ENCODE assay signal across 8 cellular contexts in the genomic region with DNA sequence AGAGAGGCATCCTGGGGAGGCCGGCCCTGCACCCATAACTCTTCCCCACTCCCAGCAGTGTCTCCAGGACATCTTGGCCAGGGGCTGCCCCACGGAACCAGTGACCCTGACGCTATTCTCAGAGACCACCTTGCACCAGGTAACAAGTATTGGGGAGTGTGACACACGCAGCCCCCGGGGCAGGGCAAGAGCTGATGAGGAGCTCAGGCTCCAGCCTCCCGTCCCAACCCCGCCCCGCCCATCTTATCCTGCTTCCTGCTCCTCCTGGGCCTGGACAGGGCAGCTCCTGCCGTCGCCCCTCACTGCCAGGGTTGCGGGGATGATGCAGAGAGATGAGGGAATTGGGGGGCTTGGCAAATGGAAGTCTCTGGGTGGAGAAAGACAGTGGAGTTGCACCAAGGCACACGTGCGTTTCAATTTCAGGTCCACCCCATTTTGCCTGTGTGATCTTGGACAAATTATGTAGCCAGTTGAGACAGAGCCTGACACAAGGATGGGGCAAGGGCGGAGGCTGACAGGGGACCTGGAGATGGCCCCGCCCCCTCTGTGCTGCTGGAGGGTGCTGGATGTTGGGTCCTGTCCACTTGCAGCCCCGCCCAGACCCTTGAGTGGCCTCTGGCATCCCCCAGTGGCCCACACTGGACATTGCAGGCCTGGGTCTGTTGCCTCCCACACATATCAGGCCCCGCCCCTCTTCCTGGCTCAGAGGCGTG. TPM values are rescaled to one million over a fixed set of nuclear protein-coding genes. Genes with fewer than 3 reads are reported as not detected.
DNase-seq lines count a peak whose midpoint lies in the region; ATAC-seq lines count a peak whose summit lies in the region.

No MANE protein-coding gene starts in this region.

- H3K36me3 Mint-ChIP-seq in activated CD4-positive, alpha-beta memory T cell treated with anti-CD3 and anti-CD28 coated beads for 36 hours, result no peaks in the 10 kb centered on the region

- no peak overlapping the region for H3K4me3 Mint-ChIP-seq in activated CD4-positive, alpha-beta memory T cell treated with anti-CD3 and anti-CD28 coated beads for 36 hours

- CTCF ChIA-PET in activated CD4-positive, alpha-beta memory T cell treated with anti-CD3 and anti-CD28 coated beads for 36 hours (lab: Charles Lee), result interaction anchor here (0.6 to 1.6 kb wide), 3 partner anchors 18 to 241 kb away, joined by 3 to 8 read pairs (median 4); no protein-coding TSS in a partner anchor

- intact Hi-C loops in activated CD4-positive, alpha-beta memory T cell treated with anti-CD3 and anti-CD28 coated beads for 36 hours (cut with micrococcal nuclease), result loop anchor here (1.0 kb wide), 1 partner anchor 23 kb away; no protein-coding TSS in a partner anchor

- H3K27me3 Mint-ChIP-seq in activated CD4-positive, alpha-beta memory T cell treated with anti-CD3 and anti-CD28 coated beads for 36 hours, result peaks cover 20% of the 10 kb centered on the region

- POLR2A ChIA-PET in activated CD4-positive, alpha-beta memory T cell treated with anti-CD3 and anti-CD28 coated beads for 36 hours (lab: Charles Lee), result no interaction called here

- no peak overlapping the region for H3K27ac Mint-ChIP-seq in activated CD4-positive, alpha-beta memory T cell treated with anti-CD3 and anti-CD28 coated beads for 36 hours

- H3K4me1 Mint-ChIP-seq in activated CD4-positive, alpha-beta memory T cell treated with anti-CD3 and anti-CD28 coated beads for 36 hours (ENCODE audit: low read depth), result no peaks in the 10 kb centered on the region

- no peaks in the 10 kb centered on the region for H3K9me3 Mint-ChIP-seq in activated CD4-positive, alpha-beta memory T cell treated with anti-CD3 and anti-CD28 coated beads for 36 hours

- DNase-seq in Daoy (ENCODE audit: low read depth) (peak; percentile 92), NCI-H526 treated with DMSO at 0.1 percent for 48 hours (lab: John Stamatoyannopoulos, UW) (peak; percentile 57), epidermal melanocyte (ENCODE audit: insufficient read length, low spot score) (peak; percentile 95), midbrain (lab: John Stamatoyannopoulos, UW) (peak; percentile 54)
- peak; percentile 76 for DNase-seq in activated CD4-positive, alpha-beta memory T cell treated with anti-CD3 and anti-CD28 coated beads for 36 hours
- peak; percentile 47 for DNase-seq in stimulated activated naive CD4-positive, alpha-beta T cell treated with Interleukin-2 at 50 U/mL for 16 hours (lab: John Stamatoyannopoulos, UW)

- ATAC-seq in HG02642 (IDR thresholded peaks at IDR 0.05; ENCODE audit: poor library complexity, unreplicated experiment) (peak; percentile 67), GM18519 (IDR thresholded peaks at IDR 0.05; ENCODE audit: low FRiP score, unreplicated experiment) (no peak)

RNA-seq across cellular contexts. Expression of a gene that starts 10.7 kb away (rescaled TPM):
- total RNA-seq in Daoy (2014; rRNA removed; shearing (Covaris generic)), result not detected in 2 replicates
- total RNA-seq in activated CD4-positive, alpha-beta memory T cell treated with anti-CD3 and anti-CD28 coated beads for 36 hours, result not detected

RNA-seq across cellular contexts. Expression of a gene that starts 11.0 kb away (rescaled TPM):
- 0.11 and 0.33 TPM in 2 replicates for total RNA-seq in Daoy (2014; rRNA removed; shearing (Covaris generic))
- not detected for total RNA-seq in activated CD4-positive, alpha-beta memory T cell treated with anti-CD3 and anti-CD28 coated beads for 36 hours

RNA-seq across cellular contexts. Expression of a gene that starts 14.7 kb away (rescaled TPM):
- 0.17 TPM in 1 of 2 replicates, not detected in the other for total RNA-seq in Daoy (2014; rRNA removed; shearing (Covaris generic))
- not detected for total RNA-seq in activated CD4-positive, alpha-beta memory T cell treated with anti-CD3 and anti-CD28 coated beads for 36 hours

RNA-seq across cellular contexts. Expression of a gene that starts 28.5 kb away (rescaled TPM):
- not detected in 2 replicates for total RNA-seq in Daoy (2014; rRNA removed; shearing (Covaris generic))
- not detected for total RNA-seq in activated CD4-positive, alpha-beta memory T cell treated with anti-CD3 and anti-CD28 coated beads for 36 hours

RNA-seq across cellular contexts. Expression of a gene that starts 40.9 kb away (rescaled TPM):
- 0.23 TPM in 1 of 2 replicates, not detected in the other for total RNA-seq in Daoy (2014; rRNA removed; shearing (Covaris generic))
- total RNA-seq in activated CD4-positive, alpha-beta memory T cell treated with anti-CD3 and anti-CD28 coated beads for 36 hours, result under 1 TPM in 1 of 2 experiments, not detected in 1; 0.33 TPM
